In the genomic region with DNA sequence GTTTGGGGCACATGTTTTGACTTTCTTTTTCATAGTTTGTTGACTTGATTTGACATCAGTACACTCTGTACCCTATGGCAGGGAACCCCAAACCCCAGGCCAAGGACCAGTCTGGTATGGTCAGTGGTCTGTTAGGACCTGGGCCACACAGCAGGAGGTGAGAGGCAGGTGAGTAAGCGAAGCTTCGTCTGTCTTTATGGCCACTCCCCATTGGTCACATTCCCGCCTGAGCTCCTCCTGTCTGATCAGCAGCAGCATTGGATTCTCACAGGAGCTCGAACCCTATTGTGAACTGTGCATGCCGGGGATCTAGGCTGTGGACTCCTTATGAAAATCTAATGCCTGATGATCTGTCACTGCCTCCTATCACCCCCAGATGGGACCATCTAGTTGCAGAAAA, we compare ENCODE assay signal across 30 cellular contexts.
"Had no signal": no experiment of that assay in that cellular context is flagged by ENCODE, and none has a peak within 500 bp of the region (broad histone marks: within the 10 kb centered on the region; RNA-seq: fewer than 3 reads in every experiment).

No MANE protein-coding gene starts in this region.

- DNase-seq: naive thymus-derived CD8-positive, alpha-beta T cell; nephron progenitor cell; nucleus accumbens; ovary; posterior cingulate gyrus; psoas muscle; right cardiac atrium; right lobe of liver; sigmoid colon; small intestine; stimulated activated CD4-positive, alpha-beta T cell treated with anti-CD3 and anti-CD28 coated beads, Interleukin-15, amount 100 ng/mL, for 24 hours; stimulated activated CD4-positive, alpha-beta T cell treated with anti-CD3 and anti-CD28 coated beads, Interleukin-2, amount 100 ng/mL, for 24 hours; stimulated activated CD4-positive, alpha-beta T cell treated with anti-CD3 and anti-CD28 coated beads, Interleukin-2, amount 100 ng/mL, for 48 hours; stimulated activated CD4-positive, alpha-beta T cell treated with anti-CD3 and anti-CD28 coated beads, Interleukin-4, amount 100 ng/mL, for 24 hours; stimulated activated naive B cell treated with anti-CD40 and anti-IgM and Interleukin-4, amounts not matched to agents 10 μg/mL and 1 μg/mL and 100 μg/mL, for 72 hours; stimulated activated naive CD4-positive, alpha-beta T cell treated with Interleukin-2 at 50 U/mL for 16 hours; stomach; thyroid gland; trophoblast cell; upper lobe of right lung; uterus had no signal

- H3K4me1 Mint-ChIP-seq: naive thymus-derived CD8-positive, alpha-beta T cell; neural crest cell; stimulated activated effector memory CD8-positive, alpha-beta T cell treated with anti-CD3 and anti-CD28 coated beads, Interleukin-12 subunit alpha, Interleukin-12 subunit beta, amount 100 ng/mL, for 72 hours; stimulated activated naive B cell treated with anti-CD40 and anti-IgM and Interleukin-4, amounts not matched to agents 10 μg/mL and 1 μg/mL and 100 μg/mL, for 72 hours had no signal

- H3K36me3 Mint-ChIP-seq: natural killer cell treated with Interleukin-12 subunit alpha and Interleukin-12 subunit beta and Interleukin-15 and Interleukin-18, amount 100 ng/mL, for 72 hours; stimulated activated effector memory CD8-positive, alpha-beta T cell treated with anti-CD3 and anti-CD28 coated beads, Interleukin-12 subunit alpha, Interleukin-12 subunit beta, amount 100 ng/mL, for 72 hours; stimulated activated naive B cell treated with anti-CD40 and anti-IgM and Interleukin-4, amounts not matched to agents 10 μg/mL and 1 μg/mL and 100 μg/mL, for 72 hours had no signal

- H3K4me3 Mint-ChIP-seq: naive thymus-derived CD8-positive, alpha-beta T cell; natural killer cell treated with Interleukin-12 subunit alpha and Interleukin-12 subunit beta and Interleukin-15 and Interleukin-18, amount 100 ng/mL, for 72 hours; nephron progenitor cell; neural crest cell; stimulated activated effector memory CD8-positive, alpha-beta T cell treated with anti-CD3 and anti-CD28 coated beads, Interleukin-12 subunit alpha, Interleukin-12 subunit beta, amount 100 ng/mL, for 72 hours; stimulated activated naive B cell treated with anti-CD40 and anti-IgM and Interleukin-4, amounts not matched to agents 10 μg/mL and 1 μg/mL and 100 μg/mL, for 72 hours; stimulated activated naive CD8-positive, alpha-beta T cell treated with anti-CD3 and anti-CD28 coated beads, Interleukin-15, Interleukin-2, amounts not matched to agents 100 ng/mL and 50 ng/mL, for 24 hours had no signal

- H3K27ac Mint-ChIP-seq: natural killer cell treated with Interleukin-12 subunit alpha and Interleukin-12 subunit beta and Interleukin-15 and Interleukin-18, amount 100 ng/mL, for 72 hours; nephron progenitor cell; progenitor cell of endocrine pancreas; stimulated activated effector memory CD8-positive, alpha-beta T cell treated with anti-CD3 and anti-CD28 coated beads, Interleukin-12 subunit alpha, Interleukin-12 subunit beta, amount 100 ng/mL, for 72 hours; stimulated activated naive B cell treated with anti-CD40 and anti-IgM and Interleukin-4, amounts not matched to agents 10 μg/mL and 1 μg/mL and 100 μg/mL, for 72 hours; stimulated activated naive CD8-positive, alpha-beta T cell treated with anti-CD3 and anti-CD28 coated beads, Interleukin-15, Interleukin-2, amounts not matched to agents 100 ng/mL and 50 ng/mL, for 24 hours had no signal

- H3K4me3 ChIP-seq: ovary, psoas muscle, right lobe of liver, sigmoid colon, stomach, thoracic aorta, thyroid gland, tibial nerve, upper lobe of right lung, uterus had no signal

- H3K4me1 ChIP-seq: parathyroid adenoma, psoas muscle, right lobe of liver, sigmoid colon, stomach, thyroid gland, tibial nerve, upper lobe of right lung, uterus had no signal

- H3K27ac ChIP-seq: neutrophil, ovary, parathyroid adenoma, psoas muscle, right lobe of liver, sigmoid colon, stomach, thoracic aorta, thyroid gland, tibial nerve, upper lobe of right lung, uterus had no signal

- H3K9me3 Mint-ChIP-seq: natural killer cell treated with Interleukin-12 subunit alpha and Interleukin-12 subunit beta and Interleukin-15 and Interleukin-18, amount 100 ng/mL, for 72 hours; stimulated activated effector memory CD8-positive, alpha-beta T cell treated with anti-CD3 and anti-CD28 coated beads, Interleukin-12 subunit alpha, Interleukin-12 subunit beta, amount 100 ng/mL, for 72 hours; stimulated activated naive B cell treated with anti-CD40 and anti-IgM and Interleukin-4, amounts not matched to agents 10 μg/mL and 1 μg/mL and 100 μg/mL, for 72 hours; stimulated activated naive CD8-positive, alpha-beta T cell treated with anti-CD3 and anti-CD28 coated beads, Interleukin-15, Interleukin-2, amounts not matched to agents 100 ng/mL and 50 ng/mL, for 24 hours had no signal

- ATAC-seq: naive thymus-derived CD8-positive, alpha-beta T cell; natural killer cell treated with Interleukin-12 subunit alpha and Interleukin-12 subunit beta and Interleukin-15 and Interleukin-18, amount 100 ng/mL, for 72 hours; psoas muscle; right cardiac atrium; right lobe of liver; stimulated activated effector memory CD8-positive, alpha-beta T cell treated with anti-CD3 and anti-CD28 coated beads, Interleukin-12 subunit alpha, Interleukin-12 subunit beta, amount 100 ng/mL, for 72 hours; stimulated activated naive B cell treated with anti-CD40 and anti-IgM and Interleukin-4, amounts not matched to agents 10 μg/mL and 1 μg/mL and 100 μg/mL, for 72 hours; upper lobe of right lung had no signal

- H3K9me3 ChIP-seq: neutrophil, ovary, psoas muscle, right lobe of liver, sigmoid colon, stomach, thoracic aorta, thyroid gland, upper lobe of right lung, uterus had no signal

- H3K36me3 ChIP-seq: neutrophil, ovary, right lobe of liver, sigmoid colon, stomach, thoracic aorta, thyroid gland, tibial nerve, upper lobe of right lung, uterus had no signal

- H3K27me3 ChIP-seq: neutrophil, ovary, right lobe of liver, sigmoid colon, stomach, thyroid gland, tibial nerve, upper lobe of right lung, uterus had no signal
